In genomic region chr3:138205527-138205926, GRCh38 we compare ENCODE assay signal across 24 cellular contexts.
"Had no signal": no experiment of that assay in that cellular context is flagged by ENCODE, and none has a peak within 500 bp of the region (broad histone marks: within the 10 kb centered on the region; RNA-seq: fewer than 3 reads in every experiment).

No MANE protein-coding gene starts in this region.

- ATAC-seq: body of pancreas, SK-N-SH treated with all-trans-retinoic acid at 6 μM for 48 hours had no signal

- DNase-seq: activated B cell treated with CpG ODN at 0.5 μM for 24 hours; activated CD4-positive, alpha-beta memory T cell treated with anti-CD3 and anti-CD28 coated beads, Interleukin-2, amount 10 ng/mL, durations not matched to agents 7 days and 5 days; activated CD4-positive, alpha-beta T cell treated with anti-CD3 and anti-CD28 coated beads, Interleukin-2, amount 10 ng/mL, durations not matched to agents 7 days and 5 days; activated gamma-delta T cell treated with Interleukin-2 at 50 U/mL for 16 hours; activated naive CD4-positive, alpha-beta T cell treated with anti-CD3 and anti-CD28 coated beads, Interleukin-2, amount 10 ng/mL, durations not matched to agents 7 days and 5 days; activated T-cell treated with anti-CD3 and anti-CD28 coated beads for 4 hours; activated T-cell treated with anti-CD3 and anti-CD28 coated beads, Interleukin-2, amount 50 U/mL, for 48 hours; amniotic stem cell; body of pancreas; central memory CD4-positive, alpha-beta T cell; MG63; MV-4-11; NCI-H1092 treated with DMSO at 0.1 percent for 48 hours; NCI-H1417 treated with DMSO at 0.1 percent for 48 hours; NCI-H1694; NCI-H2029; NCI-H2107; NCI-H345; NCI-H510A; NCI-H526 treated with DMSO at 0.1 percent for 48 hours; Peyer's patch; Right ventricle myocardium superior; SW 1271 had no signal
